Comparison of ENCODE assay signal across 16 cellular contexts in the genomic region with DNA sequence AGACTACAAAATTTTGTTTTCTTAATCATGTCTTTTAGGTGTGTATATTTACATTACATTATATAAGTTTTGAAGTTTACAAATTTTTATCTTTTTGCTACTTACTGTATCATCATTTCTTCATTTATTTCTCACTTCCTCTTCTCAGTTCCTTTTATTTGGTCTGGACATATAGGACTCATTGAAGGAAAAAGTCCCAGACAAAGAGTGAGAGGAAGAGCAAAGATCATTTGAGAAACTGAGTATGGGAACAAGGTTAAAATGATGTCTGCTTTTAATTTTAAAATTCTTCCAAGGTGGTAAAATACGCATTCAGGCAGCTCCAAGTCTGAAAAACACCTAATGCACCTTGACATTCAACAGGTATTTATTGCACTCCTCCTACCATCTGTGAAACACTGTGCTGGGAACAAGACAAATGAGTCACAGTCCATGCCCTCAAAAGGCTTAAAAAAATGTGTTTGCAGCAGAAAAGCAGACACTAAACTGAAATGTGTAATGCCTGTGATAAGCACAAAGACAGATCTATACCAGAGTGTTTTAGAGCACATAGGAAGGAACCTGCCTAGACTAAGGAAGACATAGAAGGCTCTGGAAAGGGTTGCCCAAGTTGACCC.
DNase-seq lines count a peak whose midpoint lies in the region; ATAC-seq and TF ChIP-seq lines count a peak whose summit lies in the region.
"Had no signal": no experiment of that assay in that cellular context is flagged by ENCODE, and none has a peak within 500 bp of the region (broad histone marks: within the 10 kb centered on the region; RNA-seq: fewer than 3 reads in every experiment).

No MANE protein-coding gene starts in this region.

- no peaks in the 10 kb centered on the region for H3K36me3 Mint-ChIP-seq in CD14-positive monocyte
- H3K36me3 Mint-ChIP-seq in stimulated activated effector memory CD8-positive, alpha-beta T cell treated with anti-CD3 and anti-CD28 coated beads, Interleukin-12 subunit alpha, Interleukin-12 subunit beta, amount 100 ng/mL, for 72 hours: no peaks in the 10 kb centered on the region

- POLR2A ChIA-PET in HCT116 (lab: Charles Lee): no interaction called here

- no peak overlapping the region for H3K9ac ChIP-seq in HCT116 (ENCODE audit: low read length)

- H3K9me3 ChIP-seq in HCT116 (ENCODE audit: control insufficient read depth in 1 of 2, insufficient read depth in 1 of 2, low read depth in 1 of 2, low read length in 2 of 2): no peaks in the 10 kb centered on the region
- H3K9me3 ChIP-seq: ascending aorta, SJCRH30, transverse colon had no signal

- TF ChIP-seq CTCF in CD14-positive monocyte (IDR thresholded peaks at IDR 0.05) (no peak), HCT116 (IDR thresholded peaks at IDR 0.05 in 2 of 3, conservative IDR thresholded peaks at IDR 0.05 in 1 of 3; ENCODE audit: borderline replicate concordance in 1 of 3, insufficient read depth in 1 of 3, low read depth in 2 of 3, low read length in 2 of 3) (no peak), fibroblast of villous mesenchyme (IDR thresholded peaks at IDR 0.05; ENCODE audit: insufficient read depth, low read depth, low read length) (no peak), GM13977 (IDR thresholded peaks at IDR 0.05; ENCODE audit: extremely low read depth, insufficient read depth, missing control alignments) (no peak)

- no peak for TF ChIP-seq RAD21 in HCT116 (IDR thresholded peaks at IDR 0.05; ENCODE audit: low read depth)

- peak overlapping the region in 4 of 7 donors; percentile 2 to 71 (median 24) for H3K27ac Mint-ChIP-seq in CD14-positive monocyte
- H3K27ac Mint-ChIP-seq in stimulated activated effector memory CD8-positive, alpha-beta T cell treated with anti-CD3 and anti-CD28 coated beads, Interleukin-12 subunit alpha, Interleukin-12 subunit beta, amount 100 ng/mL, for 72 hours: no peak overlapping the region

- peaks cover 1 to 11% (median 4%) of the 10 kb centered on the region in 7 donors for H3K9me3 Mint-ChIP-seq in CD14-positive monocyte
- H3K9me3 Mint-ChIP-seq in stimulated activated effector memory CD8-positive, alpha-beta T cell treated with anti-CD3 and anti-CD28 coated beads, Interleukin-12 subunit alpha, Interleukin-12 subunit beta, amount 100 ng/mL, for 72 hours: peaks cover 2% of the 10 kb centered on the region

- in situ Hi-C loops in GM13977 (cut with MboI; ENCODE audit: low pct_unique_long_range_greater_than_20kb, low sequenced_read_pairs, unreplicated experiment): no loop called here

- H3K27me3 Mint-ChIP-seq in CD14-positive monocyte (ENCODE audit: low read depth in 3 of 3): peaks cover 0 to 6% (median 0%) of the 10 kb centered on the region in 3 donors

- BruUV-seq in HCT116 (replicated peaks; lab: Mats Ljungman, UMichigan): no TSS peak

- H3K79me2 ChIP-seq in HCT116 (ENCODE audit: insufficient read depth, low read length): no peaks in the 10 kb centered on the region

- intact Hi-C loops in CD14-positive monocyte (cut with micrococcal nuclease): no loop called here
- intact Hi-C loops in HCT116 (cut with micrococcal nuclease): no loop called here

- no peak for TF ChIP-seq POLR2A in HCT116 (IDR thresholded peaks at IDR 0.05; ENCODE audit: borderline replicate concordance, extremely low read depth, insufficient read depth, insufficient read length)

- H3K27ac ChIP-seq in HCT116 (ENCODE audit: low read depth, low read length): no peak overlapping the region; the same call in 1 of the 2 replicates
- H3K27ac ChIP-seq: ascending aorta, SJCRH30 had no signal

- CTCF ChIA-PET in HCT116 (lab: Charles Lee): no interaction called here

- no peak overlapping the region for H2AFZ ChIP-seq in HCT116 (ENCODE audit: low read depth, low read length, poor library complexity, severe bottlenecking)

- H3K9me2 ChIP-seq in HCT116 (ENCODE audit: insufficient read depth): no peaks in the 10 kb centered on the region

- DNase-seq in CD14-positive monocyte (ENCODE audit: low spot score) (no peak), HCT116 (ENCODE audit: low read depth, low spot score) (no peak), NOMO-1 (lab: John Stamatoyannopoulos, UW; ENCODE audit: unreplicated experiment in 2 of 2) (peak; percentile 25 to 79), fibroblast of villous mesenchyme (ENCODE audit: low read depth) (peak; percentile 70), GM13977 (ENCODE audit: low spot score) (no peak)
- DNase-seq in stimulated activated effector memory CD8-positive, alpha-beta T cell treated with anti-CD3 and anti-CD28 coated beads, Interleukin-12 subunit alpha, Interleukin-12 subunit beta, amount 100 ng/mL, for 72 hours (ENCODE audit: low spot score in 2 of 2): no peak
- DNase-seq: activated T-cell treated with anti-CD3 and anti-CD28 coated beads, Interleukin-2, amount 50 U/mL, for 48 hours; glutamatergic neuron; NCI-H1105 treated with DMSO at 0.1 percent for 48 hours; NCI-H510A treated with DMSO at 0.1 percent for 48 hours; SJCRH30; transverse colon had no signal

- no peak; the same call in 1 of the 2 replicates for ATAC-seq in HCT116
- ATAC-seq in GM21717 (IDR thresholded peaks at IDR 0.05; ENCODE audit: unreplicated experiment): no peak
- ATAC-seq in HG03025 (IDR thresholded peaks at IDR 0.05; ENCODE audit: low FRiP score, unreplicated experiment): no peak
- ATAC-seq in stimulated activated effector memory CD8-positive, alpha-beta T cell treated with anti-CD3 and anti-CD28 coated beads, Interleukin-12 subunit alpha, Interleukin-12 subunit beta, amount 100 ng/mL, for 72 hours: no peak
- ATAC-seq: left lobe of liver had no signal

- H3K4me2 ChIP-seq in HCT116 (ENCODE audit: low read length): peak overlapping the region; percentile 8; the same call in 1 of the 2 replicates

- H3K4me1 Mint-ChIP-seq in CD14-positive monocyte: peaks cover 12% of the 10 kb centered on the region
- H3K4me1 Mint-ChIP-seq in stimulated activated effector memory CD8-positive, alpha-beta T cell treated with anti-CD3 and anti-CD28 coated beads, Interleukin-12 subunit alpha, Interleukin-12 subunit beta, amount 100 ng/mL, for 72 hours: no peaks in the 10 kb centered on the region

- RAD21 ChIA-PET in HCT116 (lab: Charles Lee; ENCODE audit: low non-redundant PET in 1 of 2, low total read pairs in 2 of 2, uncharacterized antibody in 2 of 2, unreplicated experiment in 2 of 2): no interaction called here

- H3K27me3 ChIP-seq in HCT116 (ENCODE audit: insufficient read depth, low read length): no peaks in the 10 kb centered on the region
- H3K27me3 ChIP-seq: ascending aorta, SJCRH30, transverse colon had no signal

- H3K4me1 ChIP-seq in HCT116 (ENCODE audit: control insufficient read depth in 1 of 2, insufficient read depth in 2 of 2, low read length in 2 of 2): peaks cover 0 to 22% of the 10 kb centered on the region in 2 experiments; a peak in 3 of 4 replicates
- H3K4me1 ChIP-seq: ascending aorta, SJCRH30 had no signal

- H3K4me3 ChIP-seq in HCT116 (replicated peaks in 1 of 2; ENCODE audit: low read depth in 1 of 2, low read length in 2 of 2) (no peak overlapping the region), fibroblast of villous mesenchyme (ENCODE audit: low read depth, low read length) (no peak overlapping the region)
- H3K4me3 ChIP-seq: ascending aorta, SJCRH30, transverse colon had no signal

- H4K20me1 ChIP-seq in HCT116 (ENCODE audit: insufficient read depth): no peaks in the 10 kb centered on the region

- peak overlapping the region in 1 of 2 donors; percentile 2 for H3K4me3 Mint-ChIP-seq in CD14-positive monocyte
- H3K4me3 Mint-ChIP-seq in stimulated activated effector memory CD8-positive, alpha-beta T cell treated with anti-CD3 and anti-CD28 coated beads, Interleukin-12 subunit alpha, Interleukin-12 subunit beta, amount 100 ng/mL, for 72 hours: no peak overlapping the region

- no peaks in the 10 kb centered on the region for H3K36me3 ChIP-seq in HCT116 (ENCODE audit: control insufficient read depth in 1 of 2, insufficient read depth in 2 of 2, low read length in 2 of 2)
- H3K36me3 ChIP-seq: ascending aorta, SJCRH30, transverse colon had no signal

TF ChIP-seq in HCT116, 20 proteins besides CTCF, POLR2A, EP300 and RAD21:
- TF ChIP-seq EZH2phosphoT487 (IDR thresholded peaks at IDR 0.05; ENCODE audit: borderline replicate concordance): no peak
- peak; percentile 56 for TF ChIP-seq SP1 (IDR thresholded peaks at IDR 0.05; ENCODE audit: low read depth)
- TF ChIP-seq SRF (IDR thresholded peaks at IDR 0.05; ENCODE audit: low read depth): 0 out of 2 replicates have a peak, but pooled peaks have one; percentile 24
- TF ChIP-seq TCF7L2 (IDR thresholded peaks at IDR 0.05; ENCODE audit: borderline replicate concordance, extremely low read depth, insufficient read depth, insufficient read length): no peak
- TF ChIP-seq, protein P1, sequence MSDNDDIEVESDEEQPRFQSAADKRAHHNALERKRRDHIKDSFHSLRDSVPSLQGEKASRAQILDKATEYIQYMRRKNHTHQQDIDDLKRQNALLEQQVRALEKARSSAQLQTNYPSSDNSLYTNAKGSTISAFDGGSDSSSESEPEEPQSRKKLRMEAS (IDR thresholded peaks at IDR 0.05): peak; percentile 32; the same call in 1 of the 2 replicates
- TF ChIP-seq, protein P2, sequence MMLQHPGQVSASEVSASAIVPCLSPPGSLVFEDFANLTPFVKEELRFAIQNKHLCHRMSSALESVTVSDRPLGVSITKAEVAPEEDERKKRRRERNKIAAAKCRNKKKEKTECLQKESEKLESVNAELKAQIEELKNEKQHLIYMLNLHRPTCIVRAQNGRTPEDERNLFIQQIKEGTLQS (IDR thresholded peaks at IDR 0.05): no peak
- TF ChIP-seq ZFX (IDR thresholded peaks at IDR 0.05): no peak
- peak; percentile 64 for TF ChIP-seq JUND (IDR thresholded peaks at IDR 0.05)
- TF ChIP-seq EGR1 (IDR thresholded peaks at IDR 0.05; ENCODE audit: low read depth): no peak
- peak; percentile 52; the same call in 1 of the 2 replicates for TF ChIP-seq CBX3 (IDR thresholded peaks at IDR 0.05; ENCODE audit: low read depth)
- TF ChIP-seq POLR2AphosphoS5 (IDR thresholded peaks at IDR 0.05; ENCODE audit: low read depth, low read length): no peak
- TF ChIP-seq FOSL1 (IDR thresholded peaks at IDR 0.05; ENCODE audit: low read depth): peak; percentile 50

Comparison
In these comparisons a context has a peak if more than half of its experiments do, and no peak if none do; other contexts are left out.
1. DNase-seq: peak in NOMO-1 (2 of 2) and fibroblast of villous mesenchyme (single experiment); none in CD14-positive monocyte (single experiment), HCT116 (single experiment), GM13977 (single experiment) and stimulated activated effector memory CD8-positive, alpha-beta T cell treated with anti-CD3 and anti-CD28 coated beads, Interleukin-12 subunit alpha, Interleukin-12 subunit beta, amount 100 ng/mL, for 72 hours (0 of 2).